ENCODE assay signal across 9 cellular contexts in the genomic region with DNA sequence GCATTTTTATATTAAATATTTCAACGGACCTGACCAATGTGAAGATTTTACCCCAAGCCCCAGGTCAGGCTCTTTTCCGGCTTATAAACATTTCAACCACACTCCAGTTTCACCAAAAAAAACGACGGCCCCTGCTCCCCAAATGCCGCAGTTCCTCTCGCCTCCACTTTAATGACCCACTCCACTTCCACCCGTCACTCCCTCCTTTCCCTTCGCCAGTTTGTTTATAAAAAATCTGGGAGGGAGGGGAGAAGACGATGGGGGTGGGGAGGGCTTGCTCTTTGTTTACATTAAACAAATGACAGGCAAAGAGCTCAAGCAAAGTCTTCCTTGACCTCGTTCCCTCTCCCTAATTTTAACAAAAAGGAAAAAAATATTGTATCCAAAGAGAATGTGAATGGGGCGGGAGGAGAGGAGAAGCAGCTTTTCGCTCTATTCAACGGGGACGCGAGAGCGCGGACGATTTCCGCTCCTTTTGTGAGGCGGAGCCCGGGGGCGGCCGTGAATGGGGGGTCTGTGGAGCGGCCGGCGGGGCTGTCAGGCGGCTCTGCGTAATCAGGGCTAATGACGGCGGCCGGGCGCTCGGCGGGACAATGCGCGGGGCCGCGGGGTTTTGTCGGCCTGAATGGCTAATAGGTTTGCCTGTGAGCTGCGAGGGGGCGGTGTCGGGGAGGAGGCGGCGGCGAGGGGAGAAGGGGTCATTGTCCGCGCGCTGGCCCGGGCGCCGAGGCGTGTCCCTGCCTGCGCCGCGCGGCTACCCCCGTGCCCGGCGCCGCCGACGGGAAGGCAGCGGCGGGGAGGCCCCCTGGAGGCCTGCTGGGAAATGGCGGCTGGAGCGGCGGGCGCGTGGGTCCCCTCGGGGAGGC. TPM values are rescaled to one million over a fixed set of nuclear protein-coding genes. Genes with fewer than 3 reads are reported as not detected.
A peak's percentile ranks its signal among the peaks of the same experiment; 100 is the strongest.
DNase-seq lines count a peak whose midpoint lies in the region.
"Had no signal": no experiment of that assay in that cellular context is flagged by ENCODE, and none has a peak within 500 bp of the region (broad histone marks: within the 10 kb centered on the region; RNA-seq: fewer than 3 reads in every experiment).

No MANE protein-coding gene starts in this region.

- H3K9me3 Mint-ChIP-seq in activated naive CD8-positive, alpha-beta T cell treated with anti-CD3 and anti-CD28 coated beads for 36 hours = no peaks in the 10 kb centered on the region
- peaks cover 0 to 17% (median 3%) of the 10 kb centered on the region in 6 donors for H3K9me3 Mint-ChIP-seq in immature natural killer cell

- no peak overlapping the region for H3K27ac ChIP-seq in thymus (ENCODE audit: low read depth)

- H3K4me3 ChIP-seq in thymus (ENCODE audit: low read length) = peak overlapping the region; percentile 31

- WGBS in thymus = 4% methylated on average over 70 of the region's 70 CpGs

- peaks cover 74% of the 10 kb centered on the region for H3K27me3 ChIP-seq in thymus (ENCODE audit: control insufficient read depth, insufficient read depth)

- peaks cover 86% of the 10 kb centered on the region for H3K27me3 Mint-ChIP-seq in activated naive CD8-positive, alpha-beta T cell treated with anti-CD3 and anti-CD28 coated beads for 36 hours
- H3K27me3 Mint-ChIP-seq in immature natural killer cell (ENCODE audit: low read depth in 3 of 3) = peaks cover 14 to 33% (median 30%) of the 10 kb centered on the region in 3 donors

- peaks cover 1% of the 10 kb centered on the region for H3K36me3 Mint-ChIP-seq in activated naive CD8-positive, alpha-beta T cell treated with anti-CD3 and anti-CD28 coated beads for 36 hours
- peaks cover 0 to 3% (median 3%) of the 10 kb centered on the region in 3 donors for H3K36me3 Mint-ChIP-seq in immature natural killer cell

- peak; percentile 11 for DNase-seq in stimulated activated CD4-positive, alpha-beta T cell treated with anti-CD3 and anti-CD28 coated beads, Interleukin-1b, Interleukin-23, amount 100 ng/mL, for 48 hours
- DNase-seq in stimulated activated CD4-positive, alpha-beta T cell treated with anti-CD3 and anti-CD28 coated beads, Interleukin-4, amount 100 ng/mL, for 1 hour = no peak
- DNase-seq in NCI-H187 (lab: John Stamatoyannopoulos, UW) (peak; percentile 47 to 50), immature natural killer cell (no peak), KG1 (lab: John Stamatoyannopoulos, UW) (no peak), GM19238 (ENCODE audit: insufficient read length, low spot score) (no peak)
- peak; percentile 29 for DNase-seq in activated naive CD8-positive, alpha-beta T cell treated with anti-CD3 and anti-CD28 coated beads for 36 hours

- H3K9me3 ChIP-seq in thymus (ENCODE audit: control insufficient read depth) = no peaks in the 10 kb centered on the region

- peaks cover 9% of the 10 kb centered on the region for H3K4me1 ChIP-seq in thymus (ENCODE audit: control insufficient read depth, insufficient read depth, low read length)

- peak overlapping the region; percentile 44 for H3K4me3 Mint-ChIP-seq in activated naive CD8-positive, alpha-beta T cell treated with anti-CD3 and anti-CD28 coated beads for 36 hours
- peak overlapping the region; percentile 0 to 62 (median 27) for H3K4me3 Mint-ChIP-seq in immature natural killer cell

- no peaks in the 10 kb centered on the region for H3K36me3 ChIP-seq in thymus (ENCODE audit: control insufficient read depth, insufficient read depth)

- H3K4me1 Mint-ChIP-seq in activated naive CD8-positive, alpha-beta T cell treated with anti-CD3 and anti-CD28 coated beads for 36 hours = peaks cover 3% of the 10 kb centered on the region
- H3K4me1 Mint-ChIP-seq in immature natural killer cell = peaks cover 9 to 26% of the 10 kb centered on the region in 2 donors

- no peak overlapping the region for H3K27ac Mint-ChIP-seq in activated naive CD8-positive, alpha-beta T cell treated with anti-CD3 and anti-CD28 coated beads for 36 hours
- H3K27ac Mint-ChIP-seq in immature natural killer cell = no peak overlapping the region

RNA-seq across cellular contexts. Expression of a gene that starts 5.7 kb away (rescaled TPM):
- total RNA-seq in activated naive CD8-positive, alpha-beta T cell treated with anti-CD3 and anti-CD28 coated beads for 36 hours = not detected
- polyA plus RNA-seq in immature natural killer cell (not detected), thymus (0.05 TPM)
- total RNA-seq: dermis microvascular lymphatic vessel endothelial cell had no signal

RNA-seq across cellular contexts. Expression of a gene that starts 28.7 kb away (rescaled TPM):
- total RNA-seq in activated naive CD8-positive, alpha-beta T cell treated with anti-CD3 and anti-CD28 coated beads for 36 hours = not detected
- polyA plus RNA-seq in immature natural killer cell = not detected
- polyA plus RNA-seq in thymus = 0.66 TPM
- total RNA-seq: dermis microvascular lymphatic vessel endothelial cell had no signal

Comparison
In these comparisons a context has a peak if more than half of its experiments do, and no peak if none do; other contexts are left out.
1. DNase-seq: peak in stimulated activated CD4-positive, alpha-beta T cell treated with anti-CD3 and anti-CD28 coated beads, Interleukin-1b, Interleukin-23, amount 100 ng/mL, for 48 hours (single experiment), NCI-H187 (2 of 2) and activated naive CD8-positive, alpha-beta T cell treated with anti-CD3 and anti-CD28 coated beads for 36 hours (single experiment); none in stimulated activated CD4-positive, alpha-beta T cell treated with anti-CD3 and anti-CD28 coated beads, Interleukin-4, amount 100 ng/mL, for 1 hour (single experiment), immature natural killer cell (0 of 3), KG1 (single experiment) and GM19238 (single experiment).